In genomic region chr3:183560607-183561006, GRCh38 we compare ENCODE assay signal across 8 cellular contexts. TPM values are rescaled to one million over a fixed set of nuclear protein-coding genes. Genes with fewer than 3 reads are reported as not detected.
DNase-seq lines count a peak whose midpoint lies in the region; ATAC-seq, FAIRE-seq and TF ChIP-seq lines count a peak whose summit lies in the region.

No MANE protein-coding gene starts in this region.

- RAD21 ChIA-PET in GM12878 (lab: Charles Lee; ENCODE audit: unreplicated experiment): interaction anchor here (0.7 to 2.7 kb wide), 23 partner anchors 9 to 206 kb away, joined by 3 to 17 read pairs (median 5); partner anchors contain the start of gene KLHL24

- H3K27me3 ChIP-seq in GM12878 (replicated peaks in 1 of 2; ENCODE audit: control insufficient read depth in 2 of 2, insufficient read depth in 2 of 2, low read length in 1 of 2): 0 out of 4 replicates have a peak, but pooled peaks cover 0 to 3% of the 10 kb centered on the region in 2 experiments

- no peak overlapping the region for H3K4me2 ChIP-seq in GM12878 (ENCODE audit: control insufficient read depth, insufficient read depth)

- POLR2A ChIA-PET in GM12878 (lab: Charles Lee): interaction anchor here (1.0 to 1.3 kb wide), 2 partner anchors 9 to 324 kb away, joined by 3 to 4 read pairs; partner anchors contain the start of gene PARL

- no peak overlapping the region for H3K27ac ChIP-seq in GM12878 (ENCODE audit: control insufficient read depth, insufficient read depth)

- no peaks in the 10 kb centered on the region for H3K79me2 ChIP-seq in GM12878 (ENCODE audit: control insufficient read depth, insufficient read depth, low read length)

- H3K27me3 Mint-ChIP-seq in neural crest cell (ENCODE audit: low read depth): no peaks in the 10 kb centered on the region

- no peak overlapping the region for H3K27ac Mint-ChIP-seq in neural crest cell (ENCODE audit: unreplicated experiment)

- ATAC-seq in GM12878: peak; percentile 67
- ATAC-seq in GM18861 (IDR thresholded peaks at IDR 0.05; ENCODE audit: unreplicated experiment): no peak

- H2AFZ ChIP-seq in GM12878 (ENCODE audit: control insufficient read depth, low read depth, low read length): no peak overlapping the region

- no peaks in the 10 kb centered on the region for H4K20me1 ChIP-seq in GM12878 (ENCODE audit: control insufficient read depth, insufficient read depth)

- H3K36me3 Mint-ChIP-seq in neural crest cell (ENCODE audit: low read depth): no peaks in the 10 kb centered on the region

- TF ChIP-seq POLR2A in GM12878 (IDR thresholded peaks at IDR 0.05; ENCODE audit: low read depth, low read length) (no peak), GM12891 (IDR thresholded peaks at IDR 0.05; ENCODE audit: low read depth, low read length) (no peak)

- H3K9me3 Mint-ChIP-seq in neural crest cell: no peaks in the 10 kb centered on the region

- H3K4me1 ChIP-seq in GM12878 (ENCODE audit: control insufficient read depth, insufficient read depth, low read length): peaks cover 7% of the 10 kb centered on the region

- FAIRE-seq in GM12878 (lab: Jason Lieb, UNC) (peak; percentile 49), GM12891 (lab: Jason Lieb, UNC) (no peak)

- H3K36me3 ChIP-seq in GM12878 (ENCODE audit: control insufficient read depth in 2 of 2, insufficient read depth in 2 of 2, low read length in 1 of 2): no peaks in the 10 kb centered on the region

- TF ChIP-seq CTCF in GM12878 (IDR thresholded peaks at IDR 0.05 in 2 of 3, conservative IDR thresholded peaks at IDR 0.05 in 1 of 3; ENCODE audit: control insufficient read depth in 2 of 3, extremely low read depth in 1 of 3, insufficient read depth in 1 of 3, low read depth in 3 of 3, low read length in 3 of 3): peak; percentile 46 to 67 (median 46); a peak in 5 of 6 replicates
- peak; percentile 31 for TF ChIP-seq CTCF in neural crest cell (conservative IDR thresholded peaks at IDR 0.05)

- SMC1A ChIA-PET in GM12878 (lab: Charles Lee; ENCODE audit: uncharacterized antibody, unreplicated experiment): interaction anchor here (0.5 to 2.8 kb wide), 28 partner anchors 9 to 376 kb away, joined by 3 to 42 read pairs (median 5); no protein-coding TSS in a partner anchor

- WGBS in GM12878 (ENCODE audit: insufficient coverage, insufficient replicate concordance, low lambda C conversion rate, missing lambda C conversion rate): 81% methylated on average over 9 of the region's 9 CpGs

- no peaks in the 10 kb centered on the region; the same call in 2 of the 3 replicates for H3K9me3 ChIP-seq in GM12878 (replicated peaks; ENCODE audit: control insufficient read depth, insufficient read depth, low read length)

- H3K4me1 Mint-ChIP-seq in neural crest cell: peaks cover 15% of the 10 kb centered on the region

- peak; percentile 85 for TF ChIP-seq RAD21 in GM12878 (IDR thresholded peaks at IDR 0.05; ENCODE audit: insufficient read depth, low read depth, low read length)

- H3K4me3 ChIP-seq in GM12878: no peak overlapping the region

- H3K9ac ChIP-seq in GM12878 (ENCODE audit: control insufficient read depth, insufficient read depth, low read length): no peak overlapping the region

- in situ Hi-C loops in GM12878 (cut with MboI): no loop called here

- CTCF ChIA-PET in GM12878 (lab: Yijun Ruan, JAX): interaction anchor here (0.7 to 3.7 kb wide), 29 partner anchors 9 to 206 kb away, joined by 3 to 42 read pairs (median 4); no protein-coding TSS in a partner anchor

- BruUV-seq in GM12878 (replicated peaks; lab: Mats Ljungman, UMichigan): no TSS peak

- H3K4me3 Mint-ChIP-seq in neural crest cell: no peak overlapping the region

- TF ChIP-seq EP300 in GM12878 (IDR thresholded peaks at IDR 0.05; ENCODE audit: borderline replicate concordance in 1 of 2, control insufficient read depth in 1 of 2, low read depth in 2 of 2, low read length in 2 of 2): no peak

- DNase-seq in SIG-M5 treated with dmso at 0.1 percent for 504 hours (lab: John Stamatoyannopoulos, UW; ENCODE audit: unreplicated experiment) (peak; percentile 22), SIG-M5 (lab: John Stamatoyannopoulos, UW) (no peak), Kasumi-1 (lab: John Stamatoyannopoulos, UW) (peak; percentile 24 to 27), GM12878 (ENCODE audit: low read depth, low spot score) (no peak), neural crest cell (ENCODE audit: low read depth, low spot score) (no peak), SHP77 treated with DMSO at 0.1 percent for 48 hours (lab: John Stamatoyannopoulos, UW) (no peak), GM12891 (ENCODE audit: insufficient read length, low spot score) (no peak)

- intact Hi-C loops in GM12878 (cut with micrococcal nuclease; ENCODE audit: unreplicated experiment): loop anchor here (1.0 kb wide), 1 partner anchor 91 kb away; no protein-coding TSS in a partner anchor

TF ChIP-seq in GM12878, 131 proteins besides CTCF, POLR2A, EP300 and RAD21:
- TF ChIP-seq SMARCA5 (IDR thresholded peaks at IDR 0.05) (0 out of 2 replicates have a peak, but pooled peaks have one; percentile 33), SMC3 (IDR thresholded peaks at IDR 0.05; ENCODE audit: borderline replicate concordance, low read length) (peak; percentile 80), ATF2 (IDR thresholded peaks at IDR 0.05; ENCODE audit: low read length) (no peak)

TF ChIP-seq in GM12891, 5 proteins besides CTCF, POLR2A, EP300 and RAD21:
- TF ChIP-seq TAF1 (IDR thresholded peaks at IDR 0.05; ENCODE audit: low read depth, low read length): no peak
- TF ChIP-seq SPI1 (IDR thresholded peaks at IDR 0.05; ENCODE audit: low read depth, low read length): no peak
- TF ChIP-seq POLR2AphosphoS5 (IDR thresholded peaks at IDR 0.05; ENCODE audit: low read depth, low read length): no peak
- no peak for TF ChIP-seq POU2F2 (IDR thresholded peaks at IDR 0.05; ENCODE audit: low read depth, low read length)
- no peak for TF ChIP-seq PAX5 (IDR thresholded peaks at IDR 0.05; ENCODE audit: insufficient read depth, low read length, severe bottlenecking)

RNA-seq across cellular contexts. Expression of gene KLHL6, which starts 5.1 kb away (rescaled TPM):
- 551 and 574 TPM in 2 replicates for total RNA-seq in GM12878 (2013; cell fraction: nucleolus; rRNA removed)
- 23.6 and 27.5 TPM in 2 replicates for total RNA-seq in GM12878 (2014; rRNA removed)
- total RNA-seq in GM12878 (2014; rRNA removed; fragmentation: Illumina TruSeq; extraction: Trizol): 26.8 and 28.0 TPM in 2 replicates
- total RNA-seq in GM12878 (2021): 28.7 and 29.7 TPM in 2 replicates
- 7.9 TPM for polyA plus RNA-seq in GM12878 (2011; ENCODE audit: low read depth)
- polyA plus RNA-seq in GM12878 (2011; rRNA removed): 91.8 and 99.8 TPM in 2 replicates
- polyA plus RNA-seq in GM12878 (2011; cell fraction: cytosol; rRNA removed): 60.5 and 63.5 TPM in 2 replicates
- polyA plus RNA-seq in GM12878 (2011; cell fraction: nucleus; rRNA removed): 139 and 178 TPM in 2 replicates
- polyA plus RNA-seq in GM12878 (2012): 12.3 and 19.6 TPM in 2 replicates
- 26.5 and 30.0 TPM in 2 replicates for polyA plus RNA-seq in GM12878 (2014; fragmentation: Illumina TruSeq; extraction: Trizol)
- 1 to 10 TPM; 4.0 to 4.2 TPM for polyA plus RNA-seq in GM12878 (2014; fragmentation: Nextera tagmentation; extraction: Ambion mirVana)
- polyA plus RNA-seq in GM12878 (2014; rRNA removed): 23.0 and 25.2 TPM in 2 replicates
- 10 to 100 TPM; 16.5 to 19.9 TPM for polyA plus RNA-seq in GM12878 (2016; fragmentation: Nextera tagmentation; extraction: Ambion mirVana)
- 104 and 116 TPM in 2 replicates for polyA minus RNA-seq in GM12878 (2011; rRNA and poly(A)+ RNA removed)
- 29.4 and 31.6 TPM in 2 replicates for polyA minus RNA-seq in GM12878 (2011; cell fraction: cytosol; rRNA and poly(A)+ RNA removed)
- 52.3 and 65.3 TPM in 2 replicates for polyA minus RNA-seq in GM12878 (2011; cell fraction: nucleus; rRNA and poly(A)+ RNA removed)
- 0.11 and 0.12 TPM in 2 replicates for total RNA-seq in neural crest cell
- 9.8 TPM for polyA plus RNA-seq in GM12891 (2012; ENCODE audit: low read depth, missing spikeins)

Comparison
In these comparisons a context has a peak if more than half of its experiments do, and no peak if none do; other contexts are left out.
1. DNase-seq: peak in SIG-M5 treated with dmso at 0.1 percent for 504 hours (single experiment) and Kasumi-1 (2 of 2); none in SIG-M5 (single experiment), GM12878 (single experiment), neural crest cell (single experiment), SHP77 treated with DMSO at 0.1 percent for 48 hours (single experiment) and GM12891 (single experiment).
2. RNA of gene KLHL6, which starts 5.1 kb away (total RNA-seq): 23.6 to 574 TPM in GM12878; 0.11 to 0.12 TPM in neural crest cell; every median in the first group is over 10 times any median in the second.